ENCODE assay signal across 1 cellular context in genomic region chr3:28241221-28242160, GRCh38.
TF ChIP-seq lines count a peak whose summit lies in the region.

TSS of gene CMC1 (plus strand) at chr3:28241619. CDS start at chr3:28241794, 175 bp downstream.

TF ChIP-seq in WTC11, 78 proteins besides CTCF, POLR2A, EP300 and RAD21 (continued from another document and continues in another):
- TF ChIP-seq ARID4B (CRISPR knock-in tag; IDR thresholded peaks at IDR 0.05; ENCODE audit: borderline replicate concordance) (peak; percentile 95), USF1 (CRISPR knock-in tag; IDR thresholded peaks at IDR 0.05) (peak; percentile 72), IRF1 (CRISPR knock-in tag; IDR thresholded peaks at IDR 0.05) (no peak), RORB (CRISPR knock-in tag; IDR thresholded peaks at IDR 0.05) (no peak), FOXP4 (CRISPR knock-in tag; IDR thresholded peaks at IDR 0.05) (peak; percentile 86), KAT7 (CRISPR knock-in tag; IDR thresholded peaks at IDR 0.05; ENCODE audit: borderline replicate concordance) (peak; percentile 92), FOXP1 (CRISPR knock-in tag; IDR thresholded peaks at IDR 0.05; ENCODE audit: borderline replicate concordance) (peak; percentile 86; the same call in 1 of the 2 replicates), ATF1 (CRISPR knock-in tag; IDR thresholded peaks at IDR 0.05) (peak; percentile 79; the same call in 1 of the 2 replicates), STAT6 (CRISPR knock-in tag; conservative IDR thresholded peaks at IDR 0.05; ENCODE audit: low read depth) (no peak), TEAD4 (CRISPR knock-in tag; IDR thresholded peaks at IDR 0.05) (no peak), TCF7 (CRISPR knock-in tag; IDR thresholded peaks at IDR 0.05; ENCODE audit: low read depth) (no peak), MXD4 (CRISPR knock-in tag; IDR thresholded peaks at IDR 0.05; ENCODE audit: borderline replicate concordance) (no peak), MAX (CRISPR knock-in tag; IDR thresholded peaks at IDR 0.05) (peak; percentile 98), ZNF219 (CRISPR knock-in tag; IDR thresholded peaks at IDR 0.05; ENCODE audit: borderline replicate concordance) (peak; percentile 46; the same call in 1 of the 2 replicates), PRRX2 (CRISPR knock-in tag; IDR thresholded peaks at IDR 0.05) (no peak), SMAD3 (CRISPR knock-in tag; IDR thresholded peaks at IDR 0.05; ENCODE audit: borderline replicate concordance) (0 out of 2 replicates have a peak, but pooled peaks have one; percentile 71), RELA (CRISPR knock-in tag; IDR thresholded peaks at IDR 0.05; ENCODE audit: borderline replicate concordance) (peak; percentile 75; the same call in 1 of the 2 replicates), SMAD4 (CRISPR knock-in tag; IDR thresholded peaks at IDR 0.05) (peak; percentile 71; the same call in 1 of the 2 replicates), FOXK1 (CRISPR knock-in tag; IDR thresholded peaks at IDR 0.05) (peak; percentile 90; the same call in 1 of the 2 replicates), E2F1 (CRISPR knock-in tag; IDR thresholded peaks at IDR 0.05) (peak; percentile 62), CDX4 (CRISPR knock-in tag; IDR thresholded peaks at IDR 0.05; ENCODE audit: borderline replicate concordance) (no peak), IRF2 (CRISPR knock-in tag; IDR thresholded peaks at IDR 0.05; ENCODE audit: borderline replicate concordance, low read depth) (no peak), MYBL2 (CRISPR knock-in tag; IDR thresholded peaks at IDR 0.05) (peak; percentile 43; the same call in 1 of the 2 replicates), TEAD1 (CRISPR knock-in tag; IDR thresholded peaks at IDR 0.05) (peak; percentile 85), ZNF232 (CRISPR knock-in tag; IDR thresholded peaks at IDR 0.05) (no peak), NR1H2 (CRISPR knock-in tag; IDR thresholded peaks at IDR 0.05) (no peak), ZNF281 (CRISPR knock-in tag; IDR thresholded peaks at IDR 0.05) (peak; percentile 75; the same call in 1 of the 2 replicates), ZMAT4 (CRISPR knock-in tag; IDR thresholded peaks at IDR 0.05) (no peak), OVOL2 (CRISPR knock-in tag; IDR thresholded peaks at IDR 0.05; ENCODE audit: borderline replicate concordance) (no peak), CREB1 (CRISPR knock-in tag; IDR thresholded peaks at IDR 0.05) (peak; percentile 78), ATF6 (CRISPR knock-in tag; IDR thresholded peaks at IDR 0.05) (no peak), PRDM15 (CRISPR knock-in tag; IDR thresholded peaks at IDR 0.05) (no peak), JUN (CRISPR knock-in tag; IDR thresholded peaks at IDR 0.05) (peak; percentile 69)
